ENCODE assay signal across 8 cellular contexts in genomic region chr5:154189819-154190651, GRCh38. TPM values are rescaled to one million over a fixed set of nuclear protein-coding genes. Genes with fewer than 3 reads are reported as not detected.
DNase-seq lines count a peak whose midpoint lies in the region; ATAC-seq and TF ChIP-seq lines count a peak whose summit lies in the region.

No MANE protein-coding gene starts in this region.

- TF ChIP-seq CTCF in SK-N-SH (IDR thresholded peaks at IDR 0.05) (peak; percentile 60), ovary (IDR thresholded peaks at IDR 0.05) (peak in 2 of 3 donors; percentile 22 to 26), tibial artery (IDR thresholded peaks at IDR 0.05) (peak in 1 of 2 experiments; percentile 24)

- CTCF ChIA-PET in SK-N-SH (lab: Yijun Ruan, JAX), result interaction anchor here (0.6 to 4.6 kb wide), 25 partner anchors 9 to 450 kb away, joined by 3 to 55 read pairs (median 4); no protein-coding TSS in a partner anchor

- peak; percentile 53 for DNase-seq in GDM1 (lab: John Stamatoyannopoulos, UW)
- peak; percentile 97 for DNase-seq in SK-N-SH
- peak; percentile 93 for DNase-seq in Right ventricle myocardium inferior (ENCODE audit: missing footprints)
- peak; percentile 74 to 88 (median 84) for DNase-seq in ovary
- peak; percentile 76 to 92 for DNase-seq in tibial artery

- H3K27ac ChIP-seq in SK-N-SH (ENCODE audit: low read depth in 2 of 2, low read length in 1 of 2), result peak overlapping the region; percentile 38 to 55; a peak in 3 of 4 replicates
- peak overlapping the region; percentile 8 to 49 for H3K27ac ChIP-seq in ovary
- peak overlapping the region; percentile 70 to 73 for H3K27ac ChIP-seq in tibial artery

- TF ChIP-seq RAD21 in Ishikawa (IDR thresholded peaks at IDR 0.05; ENCODE audit: low read depth) (peak; percentile 13; the same call in 1 of the 2 replicates), SK-N-SH (IDR thresholded peaks at IDR 0.05; ENCODE audit: low read length) (no peak)

- H3K27me3 Mint-ChIP-seq in activated naive CD4-positive, alpha-beta T cell treated with anti-CD3 and anti-CD28 coated beads, Interleukin-2, amount 50 U/mL, for 24 hours, result no peaks in the 10 kb centered on the region

- no peaks in the 10 kb centered on the region for H3K36me3 Mint-ChIP-seq in activated naive CD4-positive, alpha-beta T cell treated with anti-CD3 and anti-CD28 coated beads, Interleukin-2, amount 50 U/mL, for 24 hours

- peak; percentile 74 for ATAC-seq in GM21619 (IDR thresholded peaks at IDR 0.05; ENCODE audit: unreplicated experiment)
- ATAC-seq in Right ventricle myocardium inferior, result peak; percentile 90

- H3K79me2 ChIP-seq in SK-N-SH (ENCODE audit: insufficient read depth), result peaks cover 58% of the 10 kb centered on the region

- intact Hi-C loops in Right ventricle myocardium inferior (cut with DNase I), result loop anchor here (5.0 kb wide), 2 partner anchors 97 to 113 kb away; no protein-coding TSS in a partner anchor
- intact Hi-C loops in ovary (cut with DNase I), result loop anchor here (5.0 to 10.0 kb wide), 6 partner anchors 85 to 557 kb away; no protein-coding TSS in a partner anchor
- intact Hi-C loops in tibial artery (cut with DNase I; ENCODE audit: low total_unique reads), result loop anchor here (10.0 kb wide), 1 partner anchor 215 kb away; no protein-coding TSS in a partner anchor

- TF ChIP-seq POLR2A in ovary (IDR thresholded peaks at IDR 0.05), result no peak

- 3% methylated on average over 16 of the region's 80 CpGs for WGBS in SK-N-SH (ENCODE audit: low lambda C conversion rate)
- WGBS in ovary, 3 donors, result 0% methylated on average over 46 to 80 of the region's 80 CpGs

- H3F3A ChIP-seq in SK-N-SH (replicated peaks; ENCODE audit: insufficient read depth), result peaks cover 21% of the 10 kb centered on the region

- peak overlapping the region; percentile 81 for H2AFZ ChIP-seq in SK-N-SH (ENCODE audit: low read depth)

- H3K9ac ChIP-seq in SK-N-SH, result peak overlapping the region; percentile 68

- peaks cover 17 to 32% of the 10 kb centered on the region in 2 experiments; a peak in 3 of 4 replicates for H3K4me1 ChIP-seq in SK-N-SH (ENCODE audit: control insufficient read depth in 1 of 2, insufficient read depth in 2 of 2, low read depth in 1 of 2, low read length in 1 of 2)
- peaks cover 5% of the 10 kb centered on the region for H3K4me1 ChIP-seq in ovary (ENCODE audit: insufficient read depth)
- H3K4me1 ChIP-seq in tibial artery, result peaks cover 0 to 44% (median 30%) of the 10 kb centered on the region in 4 donors

- peak overlapping the region; percentile 86 for H3K4me3 Mint-ChIP-seq in activated naive CD4-positive, alpha-beta T cell treated with anti-CD3 and anti-CD28 coated beads, Interleukin-2, amount 50 U/mL, for 24 hours

- H3K9me3 ChIP-seq in SK-N-SH (no peaks in the 10 kb centered on the region), ovary (no peaks in the 10 kb centered on the region), tibial artery (no peaks in the 10 kb centered on the region)

- no peaks in the 10 kb centered on the region for H3K9me3 Mint-ChIP-seq in activated naive CD4-positive, alpha-beta T cell treated with anti-CD3 and anti-CD28 coated beads, Interleukin-2, amount 50 U/mL, for 24 hours

- H3K36me3 ChIP-seq in SK-N-SH (replicated peaks in 1 of 2; ENCODE audit: control insufficient read depth in 1 of 2, insufficient read depth in 2 of 2, low read length in 1 of 2), result peaks cover 0 to 2% of the 10 kb centered on the region in 2 experiments
- H3K36me3 ChIP-seq in ovary, result no peaks in the 10 kb centered on the region
- no peaks in the 10 kb centered on the region for H3K36me3 ChIP-seq in tibial artery

- no peak for TF ChIP-seq EP300 in Ishikawa (IDR thresholded peaks at IDR 0.05; ENCODE audit: borderline replicate concordance)
- TF ChIP-seq EP300 in SK-N-SH (IDR thresholded peaks at IDR 0.05; ENCODE audit: borderline replicate concordance in 1 of 2, low read depth in 1 of 2, low read length in 1 of 2), result no peak
- TF ChIP-seq EP300 in ovary (IDR thresholded peaks at IDR 0.05), result no peak

- H4K20me1 ChIP-seq in SK-N-SH (ENCODE audit: insufficient read depth), result peaks cover 20% of the 10 kb centered on the region

- H3K4me1 Mint-ChIP-seq in activated naive CD4-positive, alpha-beta T cell treated with anti-CD3 and anti-CD28 coated beads, Interleukin-2, amount 50 U/mL, for 24 hours, result peaks cover 36% of the 10 kb centered on the region

- H3K9me2 ChIP-seq in SK-N-SH, result no peaks in the 10 kb centered on the region

- H3K4me3 ChIP-seq in SK-N-SH (ENCODE audit: low read depth in 2 of 2, low read length in 1 of 2) (peak overlapping the region; percentile 88 to 96), ovary (peak overlapping the region; percentile 96), tibial artery (peak overlapping the region; percentile 78 to 86)

- H3K27ac Mint-ChIP-seq in activated naive CD4-positive, alpha-beta T cell treated with anti-CD3 and anti-CD28 coated beads, Interleukin-2, amount 50 U/mL, for 24 hours, result peak overlapping the region; percentile 80

- no peaks in the 10 kb centered on the region for H3K27me3 ChIP-seq in SK-N-SH (ENCODE audit: insufficient read depth)
- no peaks in the 10 kb centered on the region for H3K27me3 ChIP-seq in ovary
- no peaks in the 10 kb centered on the region for H3K27me3 ChIP-seq in tibial artery

- POLR2A ChIA-PET in SK-N-SH (lab: Yijun Ruan, JAX), result interaction anchor here (0.5 to 1.3 kb wide), 4 partner anchors 10 to 327 kb away, joined by 4 to 6 read pairs (median 5); partner anchors contain the start of genes FAM114A2 and MFAP3

- H3K4me2 ChIP-seq in SK-N-SH, result peak overlapping the region; percentile 80

TF ChIP-seq in Ishikawa, 13 proteins besides CTCF, POLR2A, EP300 and RAD21:
- TF ChIP-seq FOXM1 (IDR thresholded peaks at IDR 0.05; ENCODE audit: borderline replicate concordance, low read depth) (no peak), ZBTB7A (IDR thresholded peaks at IDR 0.05; ENCODE audit: low read depth) (no peak), CEBPB (IDR thresholded peaks at IDR 0.05) (peak; percentile 34; the same call in 1 of the 2 replicates), CREB1 (IDR thresholded peaks at IDR 0.05; ENCODE audit: low read depth) (no peak)
- TF ChIP-seq, protein P1, sequence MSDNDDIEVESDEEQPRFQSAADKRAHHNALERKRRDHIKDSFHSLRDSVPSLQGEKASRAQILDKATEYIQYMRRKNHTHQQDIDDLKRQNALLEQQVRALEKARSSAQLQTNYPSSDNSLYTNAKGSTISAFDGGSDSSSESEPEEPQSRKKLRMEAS (IDR thresholded peaks at IDR 0.05), result 0 out of 2 replicates have a peak, but pooled peaks have one; percentile 34
TF ChIP-seq in Ishikawa: peak in this region for 2.

TF ChIP-seq in SK-N-SH, 30 proteins besides CTCF, POLR2A, EP300 and RAD21 (continues in another document):
- TF ChIP-seq ELF1 (IDR thresholded peaks at IDR 0.05) (peak; percentile 3; the same call in 1 of the 2 replicates), SMC3 (IDR thresholded peaks at IDR 0.05; ENCODE audit: low read depth, low read length) (no peak; the same call in 1 of the 2 replicates), POLR2AphosphoS5 (IDR thresholded peaks at IDR 0.05; ENCODE audit: low read depth, low read length) (peak; percentile 51; the same call in 1 of the 2 replicates), YY1 (IDR thresholded peaks at IDR 0.05; ENCODE audit: low read depth) (0 out of 2 replicates have a peak, but pooled peaks have one; percentile 24), TEAD4 (IDR thresholded peaks at IDR 0.05; ENCODE audit: borderline replicate concordance, insufficient read depth) (no peak), GATA2 (CRISPR knock-in tag; IDR thresholded peaks at IDR 0.05) (no peak), TAF1 (IDR thresholded peaks at IDR 0.05; ENCODE audit: borderline replicate concordance, low read depth, low read length) (0 out of 2 replicates have a peak, but pooled peaks have one; percentile 30), FOXM1 (IDR thresholded peaks at IDR 0.05; ENCODE audit: low read depth) (no peak), USF1 (IDR thresholded peaks at IDR 0.05; ENCODE audit: borderline replicate concordance, low read depth) (no peak)
- TF ChIP-seq, protein P2, sequence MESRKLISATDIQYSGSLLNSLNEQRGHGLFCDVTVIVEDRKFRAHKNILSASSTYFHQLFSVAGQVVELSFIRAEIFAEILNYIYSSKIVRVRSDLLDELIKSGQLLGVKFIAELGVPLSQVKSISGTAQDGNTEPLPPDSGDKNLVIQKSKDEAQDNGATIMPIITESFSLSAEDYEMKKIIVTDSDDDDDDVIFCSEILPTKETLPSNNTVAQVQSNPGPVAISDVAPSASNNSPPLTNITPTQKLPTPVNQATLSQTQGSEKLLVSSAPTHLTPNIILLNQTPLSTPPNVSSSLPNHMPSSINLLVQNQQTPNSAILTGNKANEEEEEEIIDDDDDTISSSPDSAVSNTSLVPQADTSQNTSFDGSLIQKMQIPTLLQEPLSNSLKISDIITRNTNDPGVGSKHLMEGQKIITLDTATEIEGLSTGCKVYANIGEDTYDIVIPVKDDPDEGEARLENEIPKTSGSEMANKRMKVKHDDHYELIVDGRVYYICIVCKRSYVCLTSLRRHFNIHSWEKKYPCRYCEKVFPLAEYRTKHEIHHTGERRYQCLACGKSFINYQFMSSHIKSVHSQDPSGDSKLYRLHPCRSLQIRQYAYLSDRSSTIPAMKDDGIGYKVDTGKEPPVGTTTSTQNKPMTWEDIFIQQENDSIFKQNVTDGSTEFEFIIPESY (IDR thresholded peaks at IDR 0.05; ENCODE audit: borderline replicate concordance, low read depth), result 0 out of 2 replicates have a peak, but pooled peaks have one; percentile 18
- TF ChIP-seq, protein P1 (IDR thresholded peaks at IDR 0.05; ENCODE audit: low read depth), result peak; percentile 50; the same call in 1 of the 2 replicates

RNA-seq across cellular contexts. Expression of gene GALNT10, which starts 0.5 kb away (rescaled TPM):
- polyA plus RNA-seq in SK-N-SH (2012; rRNA removed) (56.3 and 78.9 TPM in 2 replicates), ovary (100 to 1,000 TPM in 1 of 2 donors, 10 to 100 TPM in 1; 34.5 to 206 TPM)
- polyA plus RNA-seq in SK-N-SH (2012; cell fraction: cytosol; rRNA removed), result 45.8 and 54.1 TPM in 2 replicates
- polyA plus RNA-seq in SK-N-SH (2012; cell fraction: nucleus; rRNA removed), result 43.7 and 69.2 TPM in 2 replicates
- total RNA-seq in Right ventricle myocardium inferior (15.5 TPM), ovary (100 to 1,000 TPM in 3 of 7 donors, 10 to 100 TPM in 4; 37.2 to 119 (median 88.7) TPM)

Comparison
In these comparisons a context has a peak if more than half of its experiments do, and no peak if none do; other contexts are left out.
1. Peak in every context shown above with its lines: DNase-seq, ATAC-seq, H3K4me3 ChIP-seq and H3K27ac ChIP-seq.